In genomic region chr18:25516121-25516520, GRCh38 we compare ENCODE assay signal across 17 cellular contexts.
"Had no signal": no experiment of that assay in that cellular context is flagged by ENCODE, and none has a peak within 500 bp of the region (broad histone marks: within the 10 kb centered on the region; RNA-seq: fewer than 3 reads in every experiment).

No MANE protein-coding gene starts in this region.

- H3K27me3 Mint-ChIP-seq: activated CD4-positive, alpha-beta T cell treated with anti-CD3 and anti-CD28 coated beads, Interleukin-2, amount 10 ng/mL, durations not matched to agents 7 days and 5 days; activated naive CD8-positive, alpha-beta T cell had no signal

- H3K27me3 ChIP-seq: esophagus squamous epithelium, tibial nerve had no signal

- DNase-seq: activated CD4-positive, alpha-beta T cell treated with anti-CD3 and anti-CD28 coated beads, Interleukin-2, amount 10 ng/mL, durations not matched to agents 7 days and 5 days; activated CD8-positive, alpha-beta memory T cell treated with anti-CD3 and anti-CD28 coated beads, Interleukin-2, amount 50 U/mL, for 48 hours; activated gamma-delta T cell; activated T-cell treated with anti-CD3 and anti-CD28 coated beads, Interleukin-2, amount 50 U/mL, for 72 hours; amniotic stem cell; caudate nucleus; effector CD4-positive, alpha-beta T cell; esophagus squamous epithelium; hippocampal formation; right cardiac atrium; small intestine; stimulated activated CD4-positive, alpha-beta T cell treated with anti-CD3 and anti-CD28 coated beads, Interleukin-4, amount 100 ng/mL, for 24 hours; stimulated activated naive CD4-positive, alpha-beta T cell had no signal

- H3K36me3 ChIP-seq: esophagus squamous epithelium, prostate gland, tibial nerve had no signal

- H3K9me3 ChIP-seq: esophagus squamous epithelium, prostate gland, tibial nerve had no signal

- H3K4me1 ChIP-seq: prostate gland, tibial nerve had no signal

- H3K4me3 ChIP-seq: coronary artery, esophagus squamous epithelium, prostate gland, tibial nerve had no signal

- H3K4me1 Mint-ChIP-seq: activated CD4-positive, alpha-beta T cell treated with anti-CD3 and anti-CD28 coated beads, Interleukin-2, amount 10 ng/mL, durations not matched to agents 7 days and 5 days had no signal

- H3K36me3 Mint-ChIP-seq: activated naive CD8-positive, alpha-beta T cell had no signal

- H3K4me3 Mint-ChIP-seq: activated CD4-positive, alpha-beta T cell treated with anti-CD3 and anti-CD28 coated beads, Interleukin-2, amount 10 ng/mL, durations not matched to agents 7 days and 5 days; activated naive CD8-positive, alpha-beta T cell; activated T-cell treated with anti-CD3 and anti-CD28 coated beads, Interleukin-2, amount 50 U/mL, for 72 hours had no signal

- H3K27ac ChIP-seq: coronary artery, esophagus squamous epithelium, prostate gland, tibial nerve had no signal

- H3K9me3 Mint-ChIP-seq: activated CD4-positive, alpha-beta T cell treated with anti-CD3 and anti-CD28 coated beads, Interleukin-2, amount 10 ng/mL, durations not matched to agents 7 days and 5 days had no signal

- H3K27ac Mint-ChIP-seq: activated CD4-positive, alpha-beta T cell treated with anti-CD3 and anti-CD28 coated beads, Interleukin-2, amount 10 ng/mL, durations not matched to agents 7 days and 5 days; activated naive CD8-positive, alpha-beta T cell; activated T-cell treated with anti-CD3 and anti-CD28 coated beads, Interleukin-2, amount 50 U/mL, for 72 hours had no signal

- FAIRE-seq: small intestine had no signal
